Comparison of ENCODE assay signal across 8 cellular contexts in the genomic region with DNA sequence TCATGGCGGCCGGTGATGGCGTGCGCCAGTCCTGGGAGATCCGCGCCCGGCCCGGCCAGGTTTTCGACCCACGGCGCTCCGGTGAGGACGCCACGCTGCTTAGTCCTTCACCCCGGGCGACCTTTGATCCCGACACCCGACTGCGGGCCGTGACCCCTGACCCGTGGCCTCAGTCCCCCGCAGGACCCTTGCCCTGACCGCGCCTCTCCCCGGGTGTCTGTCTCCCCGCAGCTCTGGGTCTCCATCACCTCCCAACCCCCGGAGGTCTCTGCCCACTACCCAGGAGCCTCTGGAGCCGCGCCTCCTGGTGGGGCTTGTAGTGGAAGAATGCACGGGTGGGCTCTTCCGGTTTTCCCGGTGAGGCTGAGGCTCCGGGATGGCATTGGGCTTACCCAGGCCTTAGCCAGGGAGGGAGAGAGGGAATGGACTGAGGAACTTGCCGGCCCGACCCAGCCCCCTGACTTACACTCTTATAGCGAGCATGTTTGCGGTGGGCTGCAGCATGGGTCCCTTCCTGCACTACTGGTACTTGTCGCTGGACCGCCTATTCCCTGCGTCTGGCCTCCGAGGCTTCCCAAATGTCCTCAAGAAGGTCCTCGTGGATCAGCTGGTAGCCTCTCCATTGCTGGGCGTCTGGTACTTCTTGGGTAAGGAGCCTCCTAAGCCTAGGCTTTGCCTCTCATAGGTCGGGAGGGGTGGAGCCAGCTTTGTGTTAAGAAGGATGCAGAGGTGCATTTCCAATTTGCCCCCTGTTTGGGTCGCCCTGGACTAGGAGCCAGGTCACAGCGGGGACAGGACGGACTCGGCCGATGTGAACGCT. TPM values are rescaled to one million over a fixed set of nuclear protein-coding genes. Genes with fewer than 3 reads are reported as not detected.
DNase-seq lines count a peak whose midpoint lies in the region; ATAC-seq and TF ChIP-seq lines count a peak whose summit lies in the region.

No MANE protein-coding gene starts in this region.

- H3K4me3 Mint-ChIP-seq in osteocyte (ENCODE audit: unreplicated experiment), result peak overlapping the region; percentile 79

- H3K36me3 Mint-ChIP-seq in osteocyte (ENCODE audit: unreplicated experiment), result peaks cover 2% of the 10 kb centered on the region

- H3K4me1 ChIP-seq in SK-N-SH (ENCODE audit: control insufficient read depth in 1 of 2, insufficient read depth in 2 of 2, low read depth in 1 of 2, low read length in 1 of 2) (peaks cover 9 to 26% of the 10 kb centered on the region in 2 experiments; a peak in 2 of 4 replicates), Peyer's patch (peaks cover 0 to 16% (median 12%) of the 10 kb centered on the region in 4 donors)

- peaks cover 8% of the 10 kb centered on the region; the same call in 1 of the 2 replicates for H4K20me1 ChIP-seq in SK-N-SH (ENCODE audit: insufficient read depth)

- H3K9me3 ChIP-seq in SK-N-SH (no peaks in the 10 kb centered on the region), Peyer's patch (peaks cover 0 to 4% (median 0%) of the 10 kb centered on the region in 4 donors)

- POLR2A ChIA-PET in SK-N-SH (lab: Yijun Ruan, JAX), result interaction anchor here (0.8 to 1.3 kb wide), 3 partner anchors 8 to 88 kb away, joined by 3 to 7 read pairs (median 3); a partner anchor contains a TSS

- H3K9me3 Mint-ChIP-seq in osteocyte (ENCODE audit: unreplicated experiment), result no peaks in the 10 kb centered on the region

- H3F3A ChIP-seq in SK-N-SH (replicated peaks; ENCODE audit: insufficient read depth), result peaks cover 15% of the 10 kb centered on the region

- H3K4me3 ChIP-seq in SK-N-SH (ENCODE audit: low read depth in 2 of 2, low read length in 1 of 2), result peak overlapping the region; percentile 72 to 94
- H3K4me3 ChIP-seq in Peyer's patch, result peak overlapping the region; percentile 59 to 95 (median 83)
- H3K4me3 ChIP-seq in epithelial cell of proximal tubule (ENCODE audit: low read depth, low read length), result peak overlapping the region; percentile 94

- H3K9me2 ChIP-seq in SK-N-SH, result no peaks in the 10 kb centered on the region

- no peak for TF ChIP-seq POLR2A in Peyer's patch (IDR thresholded peaks at IDR 0.05)

- peak overlapping the region; percentile 82 for H3K9ac ChIP-seq in SK-N-SH

- TF ChIP-seq EP300 in SK-N-SH (IDR thresholded peaks at IDR 0.05; ENCODE audit: borderline replicate concordance in 1 of 2, low read depth in 1 of 2, low read length in 1 of 2), result no peak

- no peak for TF ChIP-seq RAD21 in SK-N-SH (IDR thresholded peaks at IDR 0.05; ENCODE audit: low read length)

- H3K36me3 ChIP-seq in SK-N-SH (replicated peaks in 1 of 2; ENCODE audit: control insufficient read depth in 1 of 2, insufficient read depth in 2 of 2, low read length in 1 of 2) (peaks cover 0 to 6% of the 10 kb centered on the region in 2 experiments), Peyer's patch (peaks cover 0 to 24% (median 0%) of the 10 kb centered on the region in 3 donors)

- peaks cover 9% of the 10 kb centered on the region; the same call in 1 of the 2 replicates for H3K79me2 ChIP-seq in SK-N-SH (ENCODE audit: insufficient read depth)

- H3K27ac Mint-ChIP-seq in osteocyte (ENCODE audit: unreplicated experiment), result peak overlapping the region; percentile 90

- H3K27me3 ChIP-seq in SK-N-SH (ENCODE audit: insufficient read depth) (no peaks in the 10 kb centered on the region), Peyer's patch (no peaks in the 10 kb centered on the region)

- TF ChIP-seq CTCF in SK-N-SH (IDR thresholded peaks at IDR 0.05) (no peak; the same call in 1 of the 2 replicates), Peyer's patch (IDR thresholded peaks at IDR 0.05) (no peak), epithelial cell of proximal tubule (conservative IDR thresholded peaks at IDR 0.05; ENCODE audit: low read depth, low read length) (no peak), osteocyte (IDR thresholded peaks at IDR 0.05) (peak; percentile 13), GM20000 (IDR thresholded peaks at IDR 0.05; ENCODE audit: extremely low read depth, missing control alignments) (no peak)

- no peak for ATAC-seq in SK-N-SH treated with all-trans-retinoic acid at 6 μM for 48 hours

- H3K27ac ChIP-seq in SK-N-SH (ENCODE audit: low read depth in 2 of 2, low read length in 1 of 2) (peak overlapping the region; percentile 11 to 65; a peak in 2 of 4 replicates), Peyer's patch (peak overlapping the region; percentile 78 to 95 (median 86))

- DNase-seq in SK-N-SH (no peak), Peyer's patch (no peak), epithelial cell of proximal tubule (ENCODE audit: low read depth) (no peak), osteocyte (ENCODE audit: extremely low spot score, unreplicated experiment) (no peak), globus pallidus (ENCODE audit: low spot score) (no peak), GM20000 (ENCODE audit: low spot score) (no peak), ecto neural progenitor cell (ENCODE audit: low spot score) (no peak)

- peak overlapping the region; percentile 99 for H3K4me2 ChIP-seq in SK-N-SH

- WGBS in SK-N-SH (ENCODE audit: low lambda C conversion rate), result 15% methylated on average over 26 of the region's 50 CpGs

- CTCF ChIA-PET in SK-N-SH (lab: Yijun Ruan, JAX), result interaction anchor here (0.6 to 20.7 kb wide), 11 partner anchors 10 to 226 kb away, joined by 3 to 505 read pairs (median 11); a partner anchor contains a TSS

- peaks cover 18% of the 10 kb centered on the region for H3K4me1 Mint-ChIP-seq in osteocyte (ENCODE audit: unreplicated experiment)

- peak overlapping the region; percentile 68; the same call in 1 of the 2 replicates for H2AFZ ChIP-seq in SK-N-SH (ENCODE audit: low read depth)

- H3K27me3 Mint-ChIP-seq in osteocyte (ENCODE audit: unreplicated experiment), result no peaks in the 10 kb centered on the region

TF ChIP-seq in SK-N-SH, 30 proteins besides CTCF, POLR2A, EP300 and RAD21:
- 0 out of 2 replicates have a peak, but pooled peaks have one; percentile 8 for TF ChIP-seq SIN3A (IDR thresholded peaks at IDR 0.05; ENCODE audit: borderline replicate concordance, low read depth, low read length)
- TF ChIP-seq, protein P1, sequence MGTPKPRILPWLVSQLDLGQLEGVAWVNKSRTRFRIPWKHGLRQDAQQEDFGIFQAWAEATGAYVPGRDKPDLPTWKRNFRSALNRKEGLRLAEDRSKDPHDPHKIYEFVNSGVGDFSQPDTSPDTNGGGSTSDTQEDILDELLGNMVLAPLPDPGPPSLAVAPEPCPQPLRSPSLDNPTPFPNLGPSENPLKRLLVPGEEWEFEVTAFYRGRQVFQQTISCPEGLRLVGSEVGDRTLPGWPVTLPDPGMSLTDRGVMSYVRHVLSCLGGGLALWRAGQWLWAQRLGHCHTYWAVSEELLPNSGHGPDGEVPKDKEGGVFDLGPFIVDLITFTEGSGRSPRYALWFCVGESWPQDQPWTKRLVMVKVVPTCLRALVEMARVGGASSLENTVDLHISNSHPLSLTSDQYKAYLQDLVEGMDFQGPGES (IDR thresholded peaks at IDR 0.05; ENCODE audit: low read depth, low read length), result no peak
TF ChIP-seq in SK-N-SH: peak in this region for 1.

TF ChIP-seq in SK-N-SH treated with all-trans-retinoic acid at 6 μM for 48 hours, 23 proteins besides CTCF, POLR2A, EP300 and RAD21 (continues in another document):
- no peak for TF ChIP-seq ISL1 (CRISPR knock-in tag; IDR thresholded peaks at IDR 0.05)
- TF ChIP-seq ZNF8 (CRISPR knock-in tag; IDR thresholded peaks at IDR 0.05), result no peak
- TF ChIP-seq ZFP3 (CRISPR knock-in tag; IDR thresholded peaks at IDR 0.05), result no peak

RNA-seq across cellular contexts. Expression of a gene that starts 0.6 kb away (rescaled TPM):
- 17.5 and 20.6 TPM in 2 replicates for polyA plus RNA-seq in SK-N-SH (2012; rRNA removed)
- 9.7 and 13.5 TPM in 2 replicates for polyA plus RNA-seq in SK-N-SH (2012; cell fraction: cytosol; rRNA removed)
- 8.2 and 8.6 TPM in 2 replicates for polyA plus RNA-seq in SK-N-SH (2012; cell fraction: nucleus; rRNA removed)
- total RNA-seq in Peyer's patch (10 to 100 TPM in 3 of 4 donors, 1 to 10 TPM in 1; 4.1 to 19.6 (median 16.0) TPM), epithelial cell of proximal tubule (50.1 and 70.9 TPM in 2 replicates), osteocyte (11.6 and 12.7 TPM in 2 replicates)

RNA-seq across cellular contexts. Expression of a gene that starts 10.2 kb away (rescaled TPM):
- 9.1 and 9.7 TPM in 2 replicates for polyA plus RNA-seq in SK-N-SH (2012; rRNA removed)
- polyA plus RNA-seq in SK-N-SH (2012; cell fraction: cytosol; rRNA removed), result 7.7 and 10.0 TPM in 2 replicates
- polyA plus RNA-seq in SK-N-SH (2012; cell fraction: nucleus; rRNA removed), result 13.1 and 19.6 TPM in 2 replicates
- total RNA-seq in Peyer's patch (1 to 10 TPM in 3 of 4 donors, not detected in 1; 6.1 to 9.5 (median 8.3) TPM), epithelial cell of proximal tubule (0.17 and 0.43 TPM in 2 replicates), osteocyte (2.9 and 3.2 TPM in 2 replicates)

RNA-seq across cellular contexts. Expression of a gene that starts 20.0 kb away (rescaled TPM):
- 10.7 and 11.6 TPM in 2 replicates for polyA plus RNA-seq in SK-N-SH (2012; rRNA removed)
- 4.4 and 6.7 TPM in 2 replicates for polyA plus RNA-seq in SK-N-SH (2012; cell fraction: cytosol; rRNA removed)
- polyA plus RNA-seq in SK-N-SH (2012; cell fraction: nucleus; rRNA removed), result 4.5 and 5.5 TPM in 2 replicates
- total RNA-seq in Peyer's patch, result 100 to 1,000 TPM in 1 of 4 donors, 10 to 100 TPM in 3; 54.9 to 109 (median 60.7) TPM
- 10.1 and 11.3 TPM in 2 replicates for total RNA-seq in epithelial cell of proximal tubule
- not detected in 2 replicates for total RNA-seq in osteocyte

RNA-seq across cellular contexts. Expression of a gene that starts 32.6 kb away (rescaled TPM):
- 0.36 and 1.0 TPM in 2 replicates for polyA plus RNA-seq in SK-N-SH (2012; rRNA removed)
- 0.05 and 0.26 TPM in 2 replicates for polyA plus RNA-seq in SK-N-SH (2012; cell fraction: cytosol; rRNA removed)
- 4.1 and 8.2 TPM in 2 replicates for polyA plus RNA-seq in SK-N-SH (2012; cell fraction: nucleus; rRNA removed)
- total RNA-seq in Peyer's patch, result 1 to 10 TPM in 3 of 4 donors, not detected in 1; 3.9 to 8.3 (median 8.3) TPM
- 0.63 TPM in 1 of 2 replicates, not detected in the other for total RNA-seq in epithelial cell of proximal tubule
- total RNA-seq in osteocyte, result 0.21 TPM in 1 of 2 replicates, not detected in the other

RNA-seq across cellular contexts. Expression of a gene that starts 40.6 kb away (rescaled TPM):
- 27.5 and 36.6 TPM in 2 replicates for polyA plus RNA-seq in SK-N-SH (2012; rRNA removed)
- 17.4 and 30.3 TPM in 2 replicates for polyA plus RNA-seq in SK-N-SH (2012; cell fraction: cytosol; rRNA removed)
- 52.1 and 53.0 TPM in 2 replicates for polyA plus RNA-seq in SK-N-SH (2012; cell fraction: nucleus; rRNA removed)
- total RNA-seq in Peyer's patch, result 10 to 100 TPM; 19.7 to 45.4 (median 28.2) TPM
- total RNA-seq in epithelial cell of proximal tubule, result 15.3 and 19.9 TPM in 2 replicates
- 67.2 and 68.1 TPM in 2 replicates for total RNA-seq in osteocyte

Comparison
In these comparisons a context has a peak if more than half of its experiments do, and no peak if none do; other contexts are left out.
1. RNA of a gene that starts 20.0 kb away (total RNA-seq): 54.9 to 109 TPM in Peyer's patch and 10.1 to 11.3 TPM in epithelial cell of proximal tubule; not detected in osteocyte; every median in the first group is over 10 times any median in the second.
2. Peak in every context shown above with its lines, with median percentiles within 50 percentile points of each other: H3K4me3 ChIP-seq.